In the genomic region with DNA sequence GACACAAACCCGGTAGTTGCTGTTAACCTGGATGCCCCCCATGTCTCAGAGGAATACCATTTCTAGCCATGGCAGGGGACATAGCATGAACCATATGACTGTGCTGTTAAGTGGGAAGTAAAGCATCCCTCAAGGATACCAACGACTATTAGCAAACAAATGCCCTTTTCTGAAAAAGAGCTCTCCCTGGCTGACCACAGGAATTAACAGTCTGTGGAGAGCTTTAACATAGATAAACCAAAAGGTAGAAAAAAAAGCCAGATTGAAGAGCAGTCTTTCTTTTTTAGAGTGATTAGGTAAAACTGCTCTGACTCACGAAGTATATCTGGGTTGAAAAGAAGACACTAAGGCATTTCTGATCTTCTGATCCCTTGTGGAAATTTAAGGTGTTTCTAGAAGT, we compare ENCODE assay signal across 35 cellular contexts.
"Had no signal": no experiment of that assay in that cellular context is flagged by ENCODE, and none has a peak within 500 bp of the region (broad histone marks: within the 10 kb centered on the region; RNA-seq: fewer than 3 reads in every experiment).

No MANE protein-coding gene starts in this region.

- H3K36me3 Mint-ChIP-seq: activated naive CD4-positive, alpha-beta T cell treated with anti-CD3 and anti-CD28 coated beads, Interleukin-2, amount 50 U/mL, for 24 hours; activated naive CD8-positive, alpha-beta T cell treated with anti-CD3 and anti-CD28 coated beads, Interleukin-2, amount 10 ng/mL, durations not matched to agents 7 days and 5 days had no signal

- H3K4me3 ChIP-seq: ascending aorta, cardiac muscle cell, PC-9 had no signal

- H3K27ac ChIP-seq: ascending aorta, brain microvascular endothelial cell, cardiac muscle cell, PC-9, VCaP had no signal

- ATAC-seq: activated T-cell treated with anti-CD3 and anti-CD28 coated beads, Interleukin-2, amount 50 U/mL, for 72 hours had no signal

- DNase-seq: activated B cell treated with CpG ODN at 0.5 μM for 24 hours; activated CD4-positive, alpha-beta memory T cell treated with anti-CD3 and anti-CD28 coated beads, Interleukin-2, amount 10 ng/mL, durations not matched to agents 7 days and 5 days; activated CD4-positive, alpha-beta T cell treated with anti-CD3 and anti-CD28 coated beads for 4 hours; activated CD4-positive, CD25-positive, alpha-beta regulatory T cell treated with anti-CD3 and anti-CD28 coated beads, Interleukin-2, amount 50 U/mL, for 72 hours; activated CD8-positive, alpha-beta memory T cell treated with anti-CD3 and anti-CD28 coated beads for 24 hours; activated gamma-delta T cell; activated naive CD4-positive, alpha-beta T cell treated with Interleukin-2 at 50 U/mL for 16 hours; activated naive CD8-positive, alpha-beta T cell treated with anti-CD3 and anti-CD28 coated beads, Interleukin-2, amount 10 ng/mL, durations not matched to agents 7 days and 5 days; activated T-cell treated with anti-CD3 and anti-CD28 coated beads, Interleukin-2, amount 50 U/mL, for 1 hour; activated T-cell treated with anti-CD3 and anti-CD28 coated beads, Interleukin-2, amount 50 U/mL, for 72 hours; amygdala; brain microvascular endothelial cell; NCI-H1092 treated with DMSO at 0.1 percent for 48 hours; NCI-H1417; NCI-H146; NCI-H187; NCI-H2029 treated with DMSO at 0.1 percent for 48 hours; NCI-H2107; NCI-H2171; NCI-H510A; NCI-H526; NCI-H748 treated with DMSO at 0.1 percent for 48 hours; NK-92 treated with Interleukin-12 subunit alpha and Interleukin-12 subunit beta, amount 100 ng/mL, for 24 hours; PC-9; Right ventricle myocardium superior; SW 1271; T-helper 1 cell; T-helper 2 cell; T-helper 9 cell had no signal

- H3K9me3 Mint-ChIP-seq: activated B cell treated with CpG ODN at 0.5 μM for 24 hours; activated naive CD4-positive, alpha-beta T cell treated with anti-CD3 and anti-CD28 coated beads, Interleukin-2, amount 50 U/mL, for 24 hours; central memory CD8-positive, alpha-beta T cell had no signal

- H3K4me1 Mint-ChIP-seq: activated B cell treated with CpG ODN at 0.5 μM for 24 hours; activated CD4-positive, alpha-beta memory T cell treated with anti-CD3 and anti-CD28 coated beads, Interleukin-2, amount 10 ng/mL, durations not matched to agents 7 days and 5 days; activated naive CD4-positive, alpha-beta T cell treated with anti-CD3 and anti-CD28 coated beads, Interleukin-2, amount 50 U/mL, for 24 hours; activated naive CD8-positive, alpha-beta T cell treated with anti-CD3 and anti-CD28 coated beads, Interleukin-2, amount 10 ng/mL, durations not matched to agents 7 days and 5 days; central memory CD8-positive, alpha-beta T cell had no signal

- H3K27me3 Mint-ChIP-seq: activated B cell treated with CpG ODN at 0.5 μM for 24 hours; activated CD4-positive, alpha-beta memory T cell treated with anti-CD3 and anti-CD28 coated beads, Interleukin-2, amount 10 ng/mL, durations not matched to agents 7 days and 5 days; activated naive CD8-positive, alpha-beta T cell treated with anti-CD3 and anti-CD28 coated beads, Interleukin-2, amount 10 ng/mL, durations not matched to agents 7 days and 5 days had no signal

- H3K4me3 Mint-ChIP-seq: activated B cell treated with CpG ODN at 0.5 μM for 24 hours; activated CD4-positive, alpha-beta memory T cell treated with anti-CD3 and anti-CD28 coated beads, Interleukin-2, amount 10 ng/mL, durations not matched to agents 7 days and 5 days; activated naive CD4-positive, alpha-beta T cell treated with anti-CD3 and anti-CD28 coated beads, Interleukin-2, amount 50 U/mL, for 24 hours; activated naive CD8-positive, alpha-beta T cell treated with anti-CD3 and anti-CD28 coated beads, Interleukin-2, amount 10 ng/mL, durations not matched to agents 7 days and 5 days; activated T-cell treated with anti-CD3 and anti-CD28 coated beads, Interleukin-2, amount 50 U/mL, for 72 hours; central memory CD8-positive, alpha-beta T cell had no signal

- H3K27ac Mint-ChIP-seq: activated B cell treated with CpG ODN at 0.5 μM for 24 hours; activated CD4-positive, alpha-beta memory T cell treated with anti-CD3 and anti-CD28 coated beads, Interleukin-2, amount 10 ng/mL, durations not matched to agents 7 days and 5 days; activated naive CD4-positive, alpha-beta T cell treated with anti-CD3 and anti-CD28 coated beads, Interleukin-2, amount 50 U/mL, for 24 hours; activated naive CD8-positive, alpha-beta T cell treated with anti-CD3 and anti-CD28 coated beads, Interleukin-2, amount 10 ng/mL, durations not matched to agents 7 days and 5 days; activated T-cell treated with anti-CD3 and anti-CD28 coated beads, Interleukin-2, amount 50 U/mL, for 72 hours; activated T-helper 2 cell treated with anti-CD3 and anti-CD28 coated beads, Interferon-gamma antibody, Interleukin-2, Interleukin-4, amounts not matched to agents 10 μg/mL and 5 μg/mL and 100 μg/mL, durations not matched to agents 14 hours and 24 hours and 36 hours had no signal
